In the genomic region with DNA sequence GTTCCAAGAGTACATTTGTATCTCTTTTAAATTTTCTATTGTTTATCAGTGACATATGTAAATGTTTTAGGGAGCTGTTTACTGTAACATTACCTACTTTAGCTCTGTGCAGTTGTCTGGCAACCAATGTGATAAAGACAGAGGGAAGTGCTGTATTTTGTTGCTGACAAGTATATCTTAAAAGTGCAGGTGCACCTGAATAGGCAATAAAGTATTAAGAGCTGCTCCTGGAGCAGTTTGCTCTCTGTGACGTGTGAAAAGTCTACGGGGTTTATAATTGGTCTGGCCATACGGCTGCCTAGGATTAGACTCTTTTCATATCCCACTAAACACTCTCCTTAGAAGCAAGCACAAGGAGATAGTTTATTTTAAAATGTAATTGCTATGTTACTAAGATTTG, we compare ENCODE assay signal across 16 cellular contexts.
A peak's percentile ranks its signal among the peaks of the same experiment; 100 is the strongest.
DNase-seq lines count a peak whose midpoint lies in the region; TF ChIP-seq lines count a peak whose summit lies in the region.
"Had no signal": no experiment of that assay in that cellular context is flagged by ENCODE, and none has a peak within 500 bp of the region (broad histone marks: within the 10 kb centered on the region; RNA-seq: fewer than 3 reads in every experiment).

No MANE protein-coding gene starts in this region.

- no peaks in the 10 kb centered on the region for H3K27me3 ChIP-seq in HUES64 (ENCODE audit: insufficient read depth, low read length)
- no peaks in the 10 kb centered on the region for H3K27me3 ChIP-seq in tibial artery

- no peaks in the 10 kb centered on the region for H3K27me3 Mint-ChIP-seq in mesothelial cell of epicardium (ENCODE audit: low read depth)
- H3K27me3 Mint-ChIP-seq: IgD-negative memory B cell had no signal

- intact Hi-C loops in lower leg skin (cut with DNase I; ENCODE audit: low total_unique reads) (no loop called here), tibial artery (cut with DNase I; ENCODE audit: low total_unique reads) (no loop called here)

- WGBS in HUES64, result 69% methylated on average over 2 of the region's 3 CpGs
- WGBS in lower leg skin, 2 donors, result 85 to 88% methylated on average over 3 of the region's 3 CpGs

- H3K9me3 Mint-ChIP-seq in mesothelial cell of epicardium, result peaks cover 27% of the 10 kb centered on the region

- H3K4me1 Mint-ChIP-seq in mesothelial cell of epicardium, result peaks cover 16% of the 10 kb centered on the region

- H3K4me1 ChIP-seq in HUES64 (ENCODE audit: insufficient read depth, low read length) (peaks cover 73% of the 10 kb centered on the region), tibial artery (peaks cover 0 to 49% (median 16%) of the 10 kb centered on the region in 4 donors)

- no peak overlapping the region for H3K4me3 ChIP-seq in HUES64 (ENCODE audit: low read length)
- H3K4me3 ChIP-seq in lower leg skin (ENCODE audit: low read depth, poor library complexity, severe bottlenecking), result no peak overlapping the region
- H3K4me3 ChIP-seq in tibial artery, result no peak overlapping the region

- no peak for TF ChIP-seq CTCF in mesothelial cell of epicardium (IDR thresholded peaks at IDR 0.05; ENCODE audit: unreplicated experiment)
- TF ChIP-seq CTCF in lower leg skin (IDR thresholded peaks at IDR 0.05), result no peak
- TF ChIP-seq CTCF in tibial artery (IDR thresholded peaks at IDR 0.05), result no peak

- H3K36me3 ChIP-seq in HUES64 (ENCODE audit: insufficient read depth, low read length) (no peaks in the 10 kb centered on the region), tibial artery (peaks cover 0 to 18% (median 13%) of the 10 kb centered on the region in 3 donors)

- peak; percentile 9 for DNase-seq in DMS79 (lab: John Stamatoyannopoulos, UW)
- DNase-seq in RPMI8226, result peak; percentile 73
- DNase-seq in mesothelial cell of epicardium (ENCODE audit: low spot score in 2 of 2, unreplicated experiment in 2 of 2), result no peak
- no peak for DNase-seq in lower leg skin (ENCODE audit: low spot score in 2 of 2)
- DNase-seq in activated naive CD4-positive, alpha-beta T cell treated with Interleukin-2 at 50 U/mL for 16 hours, result no peak
- DNase-seq in tibial artery, result no peak
- DNase-seq: DMS 273 treated with DMSO at 0.1 percent for 48 hours, MM.1S, NCI-H1092 treated with DMSO at 0.1 percent for 48 hours, NCI-H2081, NCI-H226, NCI-H524 treated with DMSO at 0.1 percent for 48 hours, SIG-M5 had no signal

- peak overlapping the region; percentile 51 for H3K27ac Mint-ChIP-seq in mesothelial cell of epicardium
- H3K27ac Mint-ChIP-seq: IgD-negative memory B cell had no signal

- H3K4me3 Mint-ChIP-seq in mesothelial cell of epicardium, result no peak overlapping the region

- H3K27ac ChIP-seq in HUES64 (ENCODE audit: low read depth, low read length), result peak overlapping the region; percentile 78; the same call in 1 of the 2 replicates
- H3K27ac ChIP-seq in tibial artery, result no peak overlapping the region
- H3K27ac ChIP-seq: C4-2B had no signal

- H3K9ac ChIP-seq in HUES64 (ENCODE audit: low read depth, low read length), result no peak overlapping the region

- H3K9me3 ChIP-seq in HUES64 (ENCODE audit: insufficient read depth, low read depth, low read length) (peaks cover 19% of the 10 kb centered on the region), tibial artery (peaks cover 0 to 41% (median 23%) of the 10 kb centered on the region in 3 donors)

- no peak for TF ChIP-seq POLR2A in lower leg skin (IDR thresholded peaks at IDR 0.05)

- H3K36me3 Mint-ChIP-seq in mesothelial cell of epicardium, result peaks cover 38% of the 10 kb centered on the region

Comparison
In these comparisons a context has a peak if more than half of its experiments do, and no peak if none do; other contexts are left out.
1. DNase-seq: peak in DMS79 (single experiment) and RPMI8226 (single experiment); none in mesothelial cell of epicardium (0 of 2), lower leg skin (0 of 2), activated naive CD4-positive, alpha-beta T cell treated with Interleukin-2 at 50 U/mL for 16 hours (single experiment) and tibial artery (0 of 2).